ENCODE assay signal across 1 cellular context in the genomic region with DNA sequence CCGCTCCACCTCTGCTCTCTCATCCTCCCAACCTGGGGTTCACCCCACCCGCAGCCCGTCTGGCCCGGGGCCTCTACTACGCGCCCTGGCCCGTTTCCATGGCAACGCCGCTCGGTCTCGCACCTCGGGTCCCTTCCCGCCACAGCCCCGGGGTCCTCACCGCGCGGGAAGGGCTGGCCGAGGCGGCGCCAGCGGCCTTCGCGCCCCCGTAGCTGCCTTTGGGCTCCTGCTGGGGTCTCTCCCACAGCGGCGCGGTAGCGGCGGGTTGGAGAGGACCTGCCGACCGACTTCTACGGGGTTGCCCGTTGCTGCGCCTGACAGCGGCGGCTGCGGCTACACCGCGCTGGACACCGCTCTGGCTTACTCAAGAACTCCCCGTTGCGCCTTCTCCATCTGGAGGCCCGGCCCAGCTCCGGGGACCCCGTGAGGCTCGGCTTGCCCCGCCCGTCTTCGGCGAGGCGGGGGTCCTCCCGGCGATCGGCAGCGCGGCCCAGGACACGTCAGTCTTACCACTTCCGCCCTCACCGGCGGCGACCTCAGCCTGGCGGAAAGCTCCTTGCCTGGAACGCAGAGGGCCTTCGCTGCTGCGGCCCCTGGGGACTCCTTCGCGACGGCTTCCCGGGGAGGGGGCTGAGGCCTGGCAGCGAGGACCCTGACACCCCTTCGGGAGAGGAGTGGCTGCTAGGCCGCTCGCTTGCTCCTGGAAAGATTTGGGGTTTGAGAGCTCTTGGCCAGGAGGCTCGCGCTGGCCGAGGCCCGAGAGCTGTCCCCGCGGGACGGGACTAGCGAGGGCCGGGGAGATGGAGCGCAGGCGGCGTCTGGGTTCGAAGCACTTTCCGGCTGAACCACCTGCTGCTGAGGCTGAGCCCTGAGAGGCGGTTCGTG.
TF ChIP-seq lines count a peak whose summit lies in the region.

TSS of gene TM9SF1 (minus strand) at position 256 of the 885 bp plus-strand sequence. CDS start 422 bp downstream, outside the sequence.

TF ChIP-seq in K562, 482 proteins besides CTCF, POLR2A, EP300 and RAD21 (continued from another document and continues in another):
- TF ChIP-seq TFAP4 (CRISPR knock-in tag; IDR thresholded peaks at IDR 0.05; ENCODE audit: borderline replicate concordance) (peak; percentile 69; the same call in 1 of the 2 replicates), SUPT5H (IDR thresholded peaks at IDR 0.05) (peak; percentile 70), E2F5 (CRISPR knock-in tag; IDR thresholded peaks at IDR 0.05) (peak; percentile 71; the same call in 1 of the 2 replicates), NCOA2 (IDR thresholded peaks at IDR 0.05; ENCODE audit: partially characterized antibody in 2 of 2) (peak in 1 of 2 experiments; percentile 97), TSHZ1 (CRISPR knock-in tag; IDR thresholded peaks at IDR 0.05) (no peak), NBN (IDR thresholded peaks at IDR 0.05; ENCODE audit: low read depth) (0 out of 2 replicates have a peak, but pooled peaks have one; percentile 17), SAFB2 (IDR thresholded peaks at IDR 0.05; ENCODE audit: borderline replicate concordance, low read depth, low read length, severe bottlenecking) (no peak), PHF20 (IDR thresholded peaks at IDR 0.05; ENCODE audit: partially characterized antibody) (peak; percentile 55), HNRNPL (IDR thresholded peaks at IDR 0.05; ENCODE audit: low read depth, low read length) (0 out of 2 replicates have a peak, but pooled peaks have one; percentile 17), PPARD (CRISPR knock-in tag; IDR thresholded peaks at IDR 0.05) (no peak), TEAD4 (IDR thresholded peaks at IDR 0.05; ENCODE audit: low read length) (no peak), TEAD4 (CRISPR knock-in tag; IDR thresholded peaks at IDR 0.05; ENCODE audit: borderline replicate concordance) (no peak), EP400 (IDR thresholded peaks at IDR 0.05) (peak; percentile 93), ETV5 (CRISPR knock-in tag; IDR thresholded peaks at IDR 0.05; ENCODE audit: low read depth) (peak; percentile 33), SMC3 (conservative IDR thresholded peaks at IDR 0.05; ENCODE audit: insufficient read depth, low read depth, low read length) (0 out of 2 replicates have a peak, but pooled peaks have one; percentile 3), CTBP1 (IDR thresholded peaks at IDR 0.05; ENCODE audit: borderline replicate concordance) (peak; percentile 47), TRIM24 (IDR thresholded peaks at IDR 0.05) (no peak), C11orf30 (IDR thresholded peaks at IDR 0.05; ENCODE audit: low read depth) (peak; percentile 57; the same call in 1 of the 2 replicates), SAP30 (IDR thresholded peaks at IDR 0.05; ENCODE audit: borderline replicate concordance, insufficient read depth, low read depth, low read length, poor library complexity, severe bottlenecking) (peak; percentile 48), GTF2A2 (tag; IDR thresholded peaks at IDR 0.05) (no peak), XRCC3 (IDR thresholded peaks at IDR 0.05) (no peak), ZBTB34 (CRISPR knock-in tag; IDR thresholded peaks at IDR 0.05) (no peak), HDAC1 (IDR thresholded peaks at IDR 0.05) (peak in 1 of 2 experiments; percentile 58; a peak in 2 of 4 replicates), ARHGAP35 (IDR thresholded peaks at IDR 0.05; ENCODE audit: partially characterized antibody) (no peak), TAL1 (IDR thresholded peaks at IDR 0.05) (no peak), KAT2B (IDR thresholded peaks at IDR 0.05; ENCODE audit: low read depth, low read length) (no peak), ELF1 (tag; IDR thresholded peaks at IDR 0.05) (peak; percentile 100), CEBPB (tag; IDR thresholded peaks at IDR 0.05) (no peak), ZNF583 (CRISPR knock-in tag; IDR thresholded peaks at IDR 0.05) (no peak)
- TF ChIP-seq, protein P1, sequence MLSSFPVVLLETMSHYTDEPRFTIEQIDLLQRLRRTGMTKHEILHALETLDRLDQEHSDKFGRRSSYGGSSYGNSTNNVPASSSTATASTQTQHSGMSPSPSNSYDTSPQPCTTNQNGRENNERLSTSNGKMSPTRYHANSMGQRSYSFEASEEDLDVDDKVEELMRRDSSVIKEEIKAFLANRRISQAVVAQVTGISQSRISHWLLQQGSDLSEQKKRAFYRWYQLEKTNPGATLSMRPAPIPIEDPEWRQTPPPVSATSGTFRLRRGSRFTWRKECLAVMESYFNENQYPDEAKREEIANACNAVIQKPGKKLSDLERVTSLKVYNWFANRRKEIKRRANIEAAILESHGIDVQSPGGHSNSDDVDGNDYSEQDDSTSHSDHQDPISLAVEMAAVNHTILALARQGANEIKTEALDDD (IDR thresholded peaks at IDR 0.05): no peak
- TF ChIP-seq, protein P2, sequence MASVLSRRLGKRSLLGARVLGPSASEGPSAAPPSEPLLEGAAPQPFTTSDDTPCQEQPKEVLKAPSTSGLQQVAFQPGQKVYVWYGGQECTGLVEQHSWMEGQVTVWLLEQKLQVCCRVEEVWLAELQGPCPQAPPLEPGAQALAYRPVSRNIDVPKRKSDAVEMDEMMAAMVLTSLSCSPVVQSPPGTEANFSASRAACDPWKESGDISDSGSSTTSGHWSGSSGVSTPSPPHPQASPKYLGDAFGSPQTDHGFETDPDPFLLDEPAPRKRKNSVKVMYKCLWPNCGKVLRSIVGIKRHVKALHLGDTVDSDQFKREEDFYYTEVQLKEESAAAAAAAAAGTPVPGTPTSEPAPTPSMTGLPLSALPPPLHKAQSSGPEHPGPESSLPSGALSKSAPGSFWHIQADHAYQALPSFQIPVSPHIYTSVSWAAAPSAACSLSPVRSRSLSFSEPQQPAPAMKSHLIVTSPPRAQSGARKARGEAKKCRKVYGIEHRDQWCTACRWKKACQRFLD (CRISPR knock-in tag; IDR thresholded peaks at IDR 0.05): no peak
- TF ChIP-seq, protein P3, sequence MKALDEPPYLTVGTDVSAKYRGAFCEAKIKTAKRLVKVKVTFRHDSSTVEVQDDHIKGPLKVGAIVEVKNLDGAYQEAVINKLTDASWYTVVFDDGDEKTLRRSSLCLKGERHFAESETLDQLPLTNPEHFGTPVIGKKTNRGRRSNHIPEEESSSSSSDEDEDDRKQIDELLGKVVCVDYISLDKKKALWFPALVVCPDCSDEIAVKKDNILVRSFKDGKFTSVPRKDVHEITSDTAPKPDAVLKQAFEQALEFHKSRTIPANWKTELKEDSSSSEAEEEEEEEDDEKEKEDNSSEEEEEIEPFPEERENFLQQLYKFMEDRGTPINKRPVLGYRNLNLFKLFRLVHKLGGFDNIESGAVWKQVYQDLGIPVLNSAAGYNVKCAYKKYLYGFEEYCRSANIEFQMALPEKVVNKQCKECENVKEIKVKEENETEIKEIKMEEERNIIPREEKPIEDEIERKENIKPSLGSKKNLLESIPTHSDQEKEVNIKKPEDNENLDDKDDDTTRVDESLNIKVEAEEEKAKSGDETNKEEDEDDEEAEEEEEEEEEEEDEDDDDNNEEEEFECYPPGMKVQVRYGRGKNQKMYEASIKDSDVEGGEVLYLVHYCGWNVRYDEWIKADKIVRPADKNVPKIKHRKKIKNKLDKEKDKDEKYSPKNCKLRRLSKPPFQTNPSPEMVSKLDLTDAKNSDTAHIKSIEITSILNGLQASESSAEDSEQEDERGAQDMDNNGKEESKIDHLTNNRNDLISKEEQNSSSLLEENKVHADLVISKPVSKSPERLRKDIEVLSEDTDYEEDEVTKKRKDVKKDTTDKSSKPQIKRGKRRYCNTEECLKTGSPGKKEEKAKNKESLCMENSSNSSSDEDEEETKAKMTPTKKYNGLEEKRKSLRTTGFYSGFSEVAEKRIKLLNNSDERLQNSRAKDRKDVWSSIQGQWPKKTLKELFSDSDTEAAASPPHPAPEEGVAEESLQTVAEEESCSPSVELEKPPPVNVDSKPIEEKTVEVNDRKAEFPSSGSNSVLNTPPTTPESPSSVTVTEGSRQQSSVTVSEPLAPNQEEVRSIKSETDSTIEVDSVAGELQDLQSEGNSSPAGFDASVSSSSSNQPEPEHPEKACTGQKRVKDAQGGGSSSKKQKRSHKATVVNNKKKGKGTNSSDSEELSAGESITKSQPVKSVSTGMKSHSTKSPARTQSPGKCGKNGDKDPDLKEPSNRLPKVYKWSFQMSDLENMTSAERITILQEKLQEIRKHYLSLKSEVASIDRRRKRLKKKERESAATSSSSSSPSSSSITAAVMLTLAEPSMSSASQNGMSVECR (CRISPR knock-in tag; IDR thresholded peaks at IDR 0.05): peak; percentile 81; the same call in 1 of the 2 replicates
- TF ChIP-seq, protein P4, sequence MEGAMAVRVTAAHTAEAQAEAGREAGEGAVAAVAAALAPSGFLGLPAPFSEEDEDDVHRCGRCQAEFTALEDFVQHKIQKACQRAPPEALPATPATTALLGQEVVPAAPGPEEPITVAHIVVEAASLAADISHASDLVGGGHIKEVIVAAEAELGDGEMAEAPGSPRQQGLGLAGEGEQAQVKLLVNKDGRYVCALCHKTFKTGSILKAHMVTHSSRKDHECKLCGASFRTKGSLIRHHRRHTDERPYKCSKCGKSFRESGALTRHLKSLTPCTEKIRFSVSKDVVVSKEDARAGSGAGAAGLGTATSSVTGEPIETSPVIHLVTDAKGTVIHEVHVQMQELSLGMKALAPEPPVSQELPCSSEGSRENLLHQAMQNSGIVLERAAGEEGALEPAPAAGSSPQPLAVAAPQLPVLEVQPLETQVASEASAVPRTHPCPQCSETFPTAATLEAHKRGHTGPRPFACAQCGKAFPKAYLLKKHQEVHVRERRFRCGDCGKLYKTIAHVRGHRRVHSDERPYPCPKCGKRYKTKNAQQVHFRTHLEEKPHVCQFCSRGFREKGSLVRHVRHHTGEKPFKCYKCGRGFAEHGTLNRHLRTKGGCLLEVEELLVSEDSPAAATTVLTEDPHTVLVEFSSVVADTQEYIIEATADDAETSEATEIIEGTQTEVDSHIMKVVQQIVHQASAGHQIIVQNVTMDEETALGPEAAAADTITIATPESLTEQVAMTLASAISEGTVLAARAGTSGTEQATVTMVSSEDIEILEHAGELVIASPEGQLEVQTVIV (CRISPR knock-in tag; IDR thresholded peaks at IDR 0.05; ENCODE audit: borderline replicate concordance): no peak
- TF ChIP-seq, protein P5, sequence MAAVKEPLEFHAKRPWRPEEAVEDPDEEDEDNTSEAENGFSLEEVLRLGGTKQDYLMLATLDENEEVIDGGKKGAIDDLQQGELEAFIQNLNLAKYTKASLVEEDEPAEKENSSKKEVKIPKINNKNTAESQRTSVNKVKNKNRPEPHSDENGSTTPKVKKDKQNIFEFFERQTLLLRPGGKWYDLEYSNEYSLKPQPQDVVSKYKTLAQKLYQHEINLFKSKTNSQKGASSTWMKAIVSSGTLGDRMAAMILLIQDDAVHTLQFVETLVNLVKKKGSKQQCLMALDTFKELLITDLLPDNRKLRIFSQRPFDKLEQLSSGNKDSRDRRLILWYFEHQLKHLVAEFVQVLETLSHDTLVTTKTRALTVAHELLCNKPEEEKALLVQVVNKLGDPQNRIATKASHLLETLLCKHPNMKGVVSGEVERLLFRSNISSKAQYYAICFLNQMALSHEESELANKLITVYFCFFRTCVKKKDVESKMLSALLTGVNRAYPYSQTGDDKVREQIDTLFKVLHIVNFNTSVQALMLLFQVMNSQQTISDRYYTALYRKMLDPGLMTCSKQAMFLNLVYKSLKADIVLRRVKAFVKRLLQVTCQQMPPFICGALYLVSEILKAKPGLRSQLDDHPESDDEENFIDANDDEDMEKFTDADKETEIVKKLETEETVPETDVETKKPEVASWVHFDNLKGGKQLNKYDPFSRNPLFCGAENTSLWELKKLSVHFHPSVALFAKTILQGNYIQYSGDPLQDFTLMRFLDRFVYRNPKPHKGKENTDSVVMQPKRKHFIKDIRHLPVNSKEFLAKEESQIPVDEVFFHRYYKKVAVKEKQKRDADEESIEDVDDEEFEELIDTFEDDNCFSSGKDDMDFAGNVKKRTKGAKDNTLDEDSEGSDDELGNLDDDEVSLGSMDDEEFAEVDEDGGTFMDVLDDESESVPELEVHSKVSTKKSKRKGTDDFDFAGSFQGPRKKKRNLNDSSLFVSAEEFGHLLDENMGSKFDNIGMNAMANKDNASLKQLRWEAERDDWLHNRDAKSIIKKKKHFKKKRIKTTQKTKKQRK (IDR thresholded peaks at IDR 0.05; ENCODE audit: borderline replicate concordance, low read depth, low read length): no peak
